16 cellular contexts compared by ENCODE assay signal in genomic region chr2:20631617-20632307, GRCh38. TPM values are rescaled to one million over a fixed set of nuclear protein-coding genes. Genes with fewer than 3 reads are reported as not detected.
"Had no signal": no experiment of that assay in that cellular context is flagged by ENCODE, and none has a peak within 500 bp of the region (broad histone marks: within the 10 kb centered on the region; RNA-seq: fewer than 3 reads in every experiment).

No MANE protein-coding gene starts in this region.

- ATAC-seq: activated CD4-positive, CD25-positive, alpha-beta regulatory T cell treated with anti-CD3 and anti-CD28 coated beads, Interleukin-2, amount 50 U/mL, for 24 hours; right cardiac atrium; stimulated activated naive CD8-positive, alpha-beta T cell treated with anti-CD3 and anti-CD28 coated beads, Interleukin-15, Interleukin-2, amounts not matched to agents 100 U/mL and 50 U/mL, for 24 hours had no signal

- H3K4me3 Mint-ChIP-seq: activated naive CD8-positive, alpha-beta T cell; endodermal cell; nephron progenitor cell had no signal

- H3K4me3 ChIP-seq: smooth muscle cell, testis, uterus had no signal

- H3K27me3 ChIP-seq: brain microvascular endothelial cell, testis, uterus had no signal

- H3K27ac ChIP-seq: brain microvascular endothelial cell, testis, uterus had no signal

- H3K9me3 Mint-ChIP-seq: endodermal cell, nephron progenitor cell had no signal

- H3K27me3 Mint-ChIP-seq: activated naive CD8-positive, alpha-beta T cell; progenitor cell of endocrine pancreas had no signal

- DNase-seq: activated CD4-positive, alpha-beta T cell treated with anti-CD3 and anti-CD28 coated beads, Interleukin-2, amount 50 U/mL, for 1 hour; activated CD8-positive, alpha-beta memory T cell treated with anti-CD3 and anti-CD28 coated beads for 24 hours; activated gamma-delta T cell treated with Interleukin-2 at 50 U/mL for 16 hours; brain microvascular endothelial cell; endodermal cell; hippocampal formation; nephron progenitor cell; stimulated activated naive CD8-positive, alpha-beta T cell treated with anti-CD3 and anti-CD28 coated beads, Interleukin-15, Interleukin-2, amounts not matched to agents 100 U/mL and 50 U/mL, for 24 hours; testis; uterus had no signal

- H3K9me3 ChIP-seq: testis, uterus had no signal

- H3K36me3 ChIP-seq: brain microvascular endothelial cell, uterus had no signal

- H3K27ac Mint-ChIP-seq: activated naive CD8-positive, alpha-beta T cell; endodermal cell; nephron progenitor cell; progenitor cell of endocrine pancreas had no signal

RNA-seq across cellular contexts. Expression of gene GDF7, which starts 35.2 kb away (rescaled TPM):
- total RNA-seq: epithelial cell of proximal tubule had no signal
- polyA plus RNA-seq: smooth muscle cell had no signal
